27 cellular contexts compared by ENCODE assay signal in genomic region chr18:7334973-7335568, GRCh38.
"Had no signal": no experiment of that assay in that cellular context is flagged by ENCODE, and none has a peak within 500 bp of the region (broad histone marks: within the 10 kb centered on the region; RNA-seq: fewer than 3 reads in every experiment).

No MANE protein-coding gene starts in this region.

- H3K27ac ChIP-seq: ascending aorta, cardiac muscle cell, colonic mucosa, gastrocnemius medialis, right lobe of liver, upper lobe of left lung, VCaP had no signal

- H3K4me3 Mint-ChIP-seq: activated naive CD4-positive, alpha-beta T cell treated with anti-CD3 and anti-CD28 coated beads, Interleukin-2, amount 10 ng/mL, durations not matched to agents 7 days and 5 days; activated naive CD8-positive, alpha-beta T cell treated with anti-CD3 and anti-CD28 coated beads, Interleukin-2, amount 10 ng/mL, durations not matched to agents 7 days and 5 days; brain; memory B cell; natural killer cell treated with Interleukin-12 subunit alpha and Interleukin-12 subunit beta and Interleukin-15 and Interleukin-18, amount 100 ng/mL, for 72 hours; stimulated activated naive CD8-positive, alpha-beta T cell treated with anti-CD3 and anti-CD28 coated beads, Interleukin-15, Interleukin-2, amounts not matched to agents 100 ng/mL and 50 ng/mL, for 24 hours had no signal

- H3K4me1 ChIP-seq: ascending aorta, colonic mucosa, gastrocnemius medialis, right lobe of liver, upper lobe of left lung had no signal

- H3K4me1 Mint-ChIP-seq: activated naive CD4-positive, alpha-beta T cell treated with anti-CD3 and anti-CD28 coated beads, Interleukin-2, amount 10 ng/mL, durations not matched to agents 7 days and 5 days; activated naive CD8-positive, alpha-beta T cell treated with anti-CD3 and anti-CD28 coated beads, Interleukin-2, amount 10 ng/mL, durations not matched to agents 7 days and 5 days; memory B cell had no signal

- H3K36me3 Mint-ChIP-seq: activated naive CD4-positive, alpha-beta T cell treated with anti-CD3 and anti-CD28 coated beads, Interleukin-2, amount 10 ng/mL, durations not matched to agents 7 days and 5 days; activated naive CD8-positive, alpha-beta T cell treated with anti-CD3 and anti-CD28 coated beads, Interleukin-2, amount 10 ng/mL, durations not matched to agents 7 days and 5 days; brain; memory B cell; natural killer cell treated with Interleukin-12 subunit alpha and Interleukin-12 subunit beta and Interleukin-15 and Interleukin-18, amount 100 ng/mL, for 72 hours had no signal

- H3K9me3 ChIP-seq: ascending aorta, colonic mucosa, gastrocnemius medialis, mucosa of descending colon, right lobe of liver, upper lobe of left lung had no signal

- ATAC-seq: activated CD4-positive, CD25-positive, alpha-beta regulatory T cell treated with anti-CD3 and anti-CD28 coated beads, Interleukin-2, amount 50 U/mL, for 24 hours; gastrocnemius medialis; left cardiac atrium; mucosa of descending colon; natural killer cell treated with Interleukin-12 subunit alpha and Interleukin-12 subunit beta and Interleukin-15 and Interleukin-18, amount 100 ng/mL, for 72 hours; right lobe of liver had no signal

- DNase-seq: activated CD4-positive, alpha-beta T cell treated with anti-CD3 and anti-CD28 coated beads for 48 hours; activated CD4-positive, alpha-beta T cell treated with anti-CD3 and anti-CD28 coated beads, Interleukin-2, amount 50 U/mL, for 48 hours; activated CD8-positive, alpha-beta memory T cell treated with anti-CD3 and anti-CD28 coated beads for 24 hours; activated effector memory CD4-positive, alpha-beta T cell treated with Interleukin-2 at 50 U/mL for 16 hours; activated naive CD4-positive, alpha-beta T cell treated with anti-CD3 and anti-CD28 coated beads, Interleukin-2, amount 10 ng/mL, durations not matched to agents 7 days and 5 days; activated naive CD8-positive, alpha-beta T cell treated with anti-CD3 and anti-CD28 coated beads, Interleukin-2, amount 10 ng/mL, durations not matched to agents 7 days and 5 days; cerebellar nuclear complex; colonic mucosa; effector memory CD4-positive, alpha-beta T cell; gastrocnemius medialis; glutamatergic neuron; islet precursor cell; left cardiac atrium; mucosa of descending colon; right lobe of liver; stimulated activated CD4-positive, alpha-beta T cell treated with anti-CD3 and anti-CD28 coated beads, Interleukin-12 subunit alpha, Interleukin-12 subunit beta, amount 100 ng/mL, for 4 hours; stimulated activated CD4-positive, alpha-beta T cell treated with anti-CD3 and anti-CD28 coated beads, Interleukin-4, amount 100 ng/mL, for 1 hour; substantia nigra; upper lobe of left lung had no signal

- H3K36me3 ChIP-seq: ascending aorta, cardiac muscle cell, colonic mucosa, gastrocnemius medialis, right lobe of liver, upper lobe of left lung had no signal

- H3K27me3 Mint-ChIP-seq: activated naive CD4-positive, alpha-beta T cell treated with anti-CD3 and anti-CD28 coated beads, Interleukin-2, amount 10 ng/mL, durations not matched to agents 7 days and 5 days; activated naive CD8-positive, alpha-beta T cell treated with anti-CD3 and anti-CD28 coated beads, Interleukin-2, amount 10 ng/mL, durations not matched to agents 7 days and 5 days; memory B cell; natural killer cell treated with Interleukin-12 subunit alpha and Interleukin-12 subunit beta and Interleukin-15 and Interleukin-18, amount 100 ng/mL, for 72 hours; stimulated activated naive CD8-positive, alpha-beta T cell treated with anti-CD3 and anti-CD28 coated beads, Interleukin-15, Interleukin-2, amounts not matched to agents 100 ng/mL and 50 ng/mL, for 24 hours had no signal

- H3K27me3 ChIP-seq: ascending aorta, cardiac muscle cell, colonic mucosa, gastrocnemius medialis, right lobe of liver, upper lobe of left lung had no signal

- H3K4me3 ChIP-seq: ascending aorta, cardiac muscle cell, colonic mucosa, gastrocnemius medialis, mucosa of descending colon, right lobe of liver, upper lobe of left lung had no signal

- H3K27ac Mint-ChIP-seq: activated naive CD4-positive, alpha-beta T cell treated with anti-CD3 and anti-CD28 coated beads, Interleukin-2, amount 10 ng/mL, durations not matched to agents 7 days and 5 days; activated naive CD8-positive, alpha-beta T cell treated with anti-CD3 and anti-CD28 coated beads, Interleukin-2, amount 10 ng/mL, durations not matched to agents 7 days and 5 days; brain; memory B cell; natural killer cell treated with Interleukin-12 subunit alpha and Interleukin-12 subunit beta and Interleukin-15 and Interleukin-18, amount 100 ng/mL, for 72 hours; stimulated activated naive CD8-positive, alpha-beta T cell treated with anti-CD3 and anti-CD28 coated beads, Interleukin-15, Interleukin-2, amounts not matched to agents 100 ng/mL and 50 ng/mL, for 24 hours had no signal

- H3K9me3 Mint-ChIP-seq: brain; natural killer cell treated with Interleukin-12 subunit alpha and Interleukin-12 subunit beta and Interleukin-15 and Interleukin-18, amount 100 ng/mL, for 72 hours; stimulated activated naive CD8-positive, alpha-beta T cell treated with anti-CD3 and anti-CD28 coated beads, Interleukin-15, Interleukin-2, amounts not matched to agents 100 ng/mL and 50 ng/mL, for 24 hours had no signal
